In genomic region chr4:109207060-109207459, GRCh38 we compare ENCODE assay signal across 1 cellular context.
TF ChIP-seq lines count a peak whose summit lies in the region.

No MANE protein-coding gene starts in this region.

TF ChIP-seq in HEK293, 187 proteins besides CTCF, POLR2A, EP300 and RAD21 (continued from another document and continues in another):
- TF ChIP-seq PRDM2 (tag by site-specific recombination; IDR thresholded peaks at IDR 0.05; ENCODE audit: borderline replicate concordance) (no peak), ZNF513 (tag by site-specific recombination; IDR thresholded peaks at IDR 0.05) (no peak; the same call in 1 of the 2 replicates), ZNF266 (tag by site-specific recombination; IDR thresholded peaks at IDR 0.05; ENCODE audit: low read depth) (no peak), ZFP37 (tag by site-specific recombination; IDR thresholded peaks at IDR 0.05) (no peak), ZBTB17 (tag by site-specific recombination; IDR thresholded peaks at IDR 0.05) (peak; percentile 85), ZNF555 (tag by site-specific recombination; conservative IDR thresholded peaks at IDR 0.05) (no peak), ZNF16 (tag by site-specific recombination; IDR thresholded peaks at IDR 0.05; ENCODE audit: low read depth) (no peak), KLF8 (tag by site-specific recombination; IDR thresholded peaks at IDR 0.05) (peak; percentile 36; the same call in 1 of the 2 replicates), ZFP3 (tag by site-specific recombination; IDR thresholded peaks at IDR 0.05; ENCODE audit: low read depth) (no peak), ZNF529 (tag by site-specific recombination; IDR thresholded peaks at IDR 0.05; ENCODE audit: insufficient replicate concordance) (no peak), ZNF18 (tag by site-specific recombination; IDR thresholded peaks at IDR 0.05) (peak; percentile 59; the same call in 1 of the 2 replicates), ZNF561 (tag by site-specific recombination; IDR thresholded peaks at IDR 0.05; ENCODE audit: borderline replicate concordance) (peak; percentile 81), KLF7 (tag by site-specific recombination; IDR thresholded peaks at IDR 0.05; ENCODE audit: borderline replicate concordance) (no peak), ZNF350 (tag by site-specific recombination; IDR thresholded peaks at IDR 0.05) (no peak), ZFP69B (tag by site-specific recombination; IDR thresholded peaks at IDR 0.05) (0 out of 2 replicates have a peak, but pooled peaks have one; percentile 33), ZNF76 (tag by site-specific recombination; IDR thresholded peaks at IDR 0.05; ENCODE audit: borderline replicate concordance, low read depth) (no peak), PRDM4 (tag by site-specific recombination; IDR thresholded peaks at IDR 0.05) (peak; percentile 84), KLF9 (tag by site-specific recombination; IDR thresholded peaks at IDR 0.05; ENCODE audit: low read depth) (no peak), ZBTB44 (tag by site-specific recombination; IDR thresholded peaks at IDR 0.05) (peak; percentile 73; the same call in 1 of the 2 replicates), ZBTB8A (tag by site-specific recombination; IDR thresholded peaks at IDR 0.05) (peak; percentile 37; the same call in 1 of the 2 replicates), ZNF416 (tag by site-specific recombination; IDR thresholded peaks at IDR 0.05) (no peak), ZNF692 (tag by site-specific recombination; IDR thresholded peaks at IDR 0.05) (0 out of 2 replicates have a peak, but pooled peaks have one; percentile 61), ZNF24 (tag by site-specific recombination; IDR thresholded peaks at IDR 0.05) (peak; percentile 87), ZNF843 (tag by site-specific recombination; IDR thresholded peaks at IDR 0.05) (peak; percentile 95), WT1 (tag by site-specific recombination; IDR thresholded peaks at IDR 0.05) (peak; percentile 89), ZNF488 (tag by site-specific recombination; IDR thresholded peaks at IDR 0.05) (peak; percentile 32; the same call in 1 of the 2 replicates), ZNF394 (tag by site-specific recombination; IDR thresholded peaks at IDR 0.05; ENCODE audit: borderline replicate concordance) (peak; percentile 57; the same call in 1 of the 2 replicates), PRDM10 (tag by site-specific recombination; IDR thresholded peaks at IDR 0.05) (peak; percentile 71; the same call in 1 of the 2 replicates), ZSCAN4 (tag by site-specific recombination; IDR thresholded peaks at IDR 0.05) (no peak), GLI2 (tag by site-specific recombination; IDR thresholded peaks at IDR 0.05; ENCODE audit: borderline replicate concordance, low read depth) (peak; percentile 74; the same call in 1 of the 2 replicates), ZNF155 (tag by site-specific recombination; IDR thresholded peaks at IDR 0.05) (no peak), ZXDB (tag by site-specific recombination; IDR thresholded peaks at IDR 0.05) (peak; percentile 76), ZNF366 (tag by site-specific recombination; conservative IDR thresholded peaks at IDR 0.05) (peak; percentile 72), ZNF2 (tag by site-specific recombination; IDR thresholded peaks at IDR 0.05) (peak; percentile 84; the same call in 1 of the 2 replicates), ZNF19 (tag by site-specific recombination; IDR thresholded peaks at IDR 0.05; ENCODE audit: low read depth) (no peak), ZNF248 (tag by site-specific recombination; IDR thresholded peaks at IDR 0.05) (no peak), TRIM28 (IDR thresholded peaks at IDR 0.05; ENCODE audit: borderline replicate concordance, low read length) (peak; percentile 64; the same call in 1 of the 2 replicates), ZNF501 (tag by site-specific recombination; IDR thresholded peaks at IDR 0.05) (peak; percentile 81), ZFHX2 (tag by site-specific recombination; conservative IDR thresholded peaks at IDR 0.05) (peak; percentile 91)
